ENCODE assay signal across 8 cellular contexts in the genomic region with DNA sequence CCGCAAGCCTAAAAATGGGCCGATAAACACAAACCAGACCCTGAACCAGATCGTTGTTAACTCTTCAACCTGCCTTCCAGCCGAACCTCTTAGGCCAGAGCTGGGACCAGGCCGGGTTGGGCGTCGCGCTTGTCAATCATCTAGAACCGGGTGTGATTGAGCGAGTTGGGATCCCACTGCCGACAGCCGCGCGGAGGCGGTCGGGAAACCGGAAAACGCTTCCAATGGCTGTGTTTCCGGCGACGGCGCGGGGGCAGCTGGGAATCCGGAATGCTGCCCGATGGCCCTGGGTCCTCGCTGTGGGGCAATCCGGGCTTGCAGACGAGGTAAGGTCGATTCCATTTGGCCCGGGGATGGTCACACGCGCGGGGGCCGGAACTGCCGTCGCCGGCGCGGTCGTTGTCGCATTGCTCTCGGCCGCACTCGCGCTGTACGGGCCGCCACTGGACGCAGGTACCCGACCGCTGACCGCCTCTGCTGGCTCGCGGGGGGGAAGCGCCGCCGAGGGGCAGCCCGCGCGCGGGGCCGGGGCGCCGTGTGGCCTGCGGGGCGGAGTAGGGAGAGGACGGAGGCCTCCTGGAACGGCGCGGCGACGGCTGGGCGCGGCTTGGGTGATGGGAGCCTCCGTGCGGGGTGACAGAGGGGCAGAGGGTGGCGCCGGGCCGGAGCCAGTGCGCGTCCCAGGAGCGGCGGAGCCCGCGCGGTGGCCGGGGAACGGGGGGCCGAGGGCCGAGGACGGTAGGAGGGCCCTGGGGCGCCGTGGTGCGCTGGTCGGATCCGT. TPM values are rescaled to one million over a fixed set of nuclear protein-coding genes. Genes with fewer than 3 reads are reported as not detected.
A peak's percentile ranks its signal among the peaks of the same experiment; 100 is the strongest.
DNase-seq lines count a peak whose midpoint lies in the region; ATAC-seq and TF ChIP-seq lines count a peak whose summit lies in the region.

A gene (plus strand): TSS at position 224 of the 781 bp plus-strand sequence. CDS start 57 bp downstream, at position 281.

- peak within 1 kb of the TSS; percentile 99 for H3K4me2 ChIP-seq in smooth muscle cell

- peak within 1 kb of the TSS; percentile 83 for H3K27ac ChIP-seq in A673 (ENCODE audit: low read depth, low read length, poor library complexity, severe bottlenecking)
- peak within 1 kb of the TSS; percentile 69 for H3K27ac ChIP-seq in smooth muscle cell (ENCODE audit: low read depth)

- H3K4me1 ChIP-seq in A673 (ENCODE audit: insufficient read depth, low read length, poor library complexity, severe bottlenecking) (peaks cover 11% of the 10 kb centered on the region), smooth muscle cell (ENCODE audit: low read depth) (peaks cover 11% of the 10 kb centered on the region)

- H3K79me2 ChIP-seq in smooth muscle cell (ENCODE audit: low read depth), result peaks cover 49% of the 10 kb centered on the region

- POLR2A ChIA-PET in A673 (lab: Charles Lee; ENCODE audit: low non-redundant PET), result no interaction called here
- POLR2A ChIA-PET in WTC11 (lab: Charles Lee), result interaction anchor here (0.5 kb wide), 1 partner anchor 13 kb away, joined by 4 read pairs; no protein-coding TSS in a partner anchor

- ATAC-seq in GM18867 (IDR thresholded peaks at IDR 0.05; ENCODE audit: unreplicated experiment), result peak; percentile 78
- peak; percentile 66 for ATAC-seq in HG03103 (IDR thresholded peaks at IDR 0.05; ENCODE audit: low read depth, unreplicated experiment)
- ATAC-seq in WTC11, result peak; percentile 93

- H3K9me3 Mint-ChIP-seq in WTC11, result peaks cover 11% of the 10 kb centered on the region

- H3K27me3 Mint-ChIP-seq in WTC11 (ENCODE audit: low read depth), result peaks cover 23% of the 10 kb centered on the region

- H3K36me3 ChIP-seq in A673 (ENCODE audit: insufficient read depth, low read length, poor library complexity, severe bottlenecking), result no peaks in the 10 kb centered on the region
- no peaks in the 10 kb centered on the region for H3K36me3 ChIP-seq in smooth muscle cell (ENCODE audit: low read depth)

- CTCF ChIA-PET in A673 (lab: Charles Lee), result interaction anchor here (0.8 kb wide), 1 partner anchor 22 kb away, joined by 3 read pairs; no protein-coding TSS in a partner anchor
- CTCF ChIA-PET in WTC11 (lab: Charles Lee), result interaction anchor here (1.1 to 1.4 kb wide), 4 partner anchors 22 to 452 kb away, joined by 3 to 7 read pairs (median 4); no protein-coding TSS in a partner anchor

- H3K4me3 ChIP-seq in A673 (ENCODE audit: low read depth, low read length, poor library complexity, severe bottlenecking) (peak within 1 kb of the TSS; percentile 94), cardiac fibroblast (replicated peaks in 1 of 2; ENCODE audit: low read depth in 2 of 2, low read length in 2 of 2) (peak within 1 kb of the TSS; percentile 73 to 84), smooth muscle cell (peak within 1 kb of the TSS; percentile 88)

- H3K27ac Mint-ChIP-seq in WTC11, result peak within 1 kb of the TSS; percentile 81; the same call in 1 of the 2 replicates

- no TSS peak for BruUV-seq in A673 (replicated peaks; lab: Mats Ljungman, UMichigan)

- no peaks in the 10 kb centered on the region for H3K9me3 ChIP-seq in A673 (ENCODE audit: low read depth, low read length, poor library complexity, severe bottlenecking)
- H3K9me3 ChIP-seq in smooth muscle cell (replicated peaks; ENCODE audit: low read depth), result no peaks in the 10 kb centered on the region

- H3K4me1 Mint-ChIP-seq in WTC11, result peaks cover 36% of the 10 kb centered on the region

- peaks cover 43% of the 10 kb centered on the region for H4K20me1 ChIP-seq in smooth muscle cell (ENCODE audit: low read depth)

- intact Hi-C loops in A673 (cut with micrococcal nuclease; ENCODE audit: unreplicated experiment), result no loop called here

- H2AFZ ChIP-seq in smooth muscle cell (ENCODE audit: low read depth), result peak within 1 kb of the TSS; percentile 63

- H3K27me3 ChIP-seq in A673 (replicated peaks; ENCODE audit: insufficient read depth, low read depth, low read length, poor library complexity), result no peaks in the 10 kb centered on the region
- no peaks in the 10 kb centered on the region for H3K27me3 ChIP-seq in smooth muscle cell (ENCODE audit: low read depth)

- H3K36me3 Mint-ChIP-seq in WTC11, result peaks cover 2% of the 10 kb centered on the region; the same call in 1 of the 2 replicates

- peak within 1 kb of the TSS; percentile 81 for H3K9ac ChIP-seq in smooth muscle cell (ENCODE audit: low read depth)

- peak within 1 kb of the TSS; percentile 78 for H3K4me3 Mint-ChIP-seq in WTC11

- no peaks in the 10 kb centered on the region for H3F3A ChIP-seq in smooth muscle cell (ENCODE audit: low read depth)

- 3% methylated on average over 69 of the region's 95 CpGs for WGBS in smooth muscle cell (ENCODE audit: low lambda C conversion rate)

- TF ChIP-seq CTCF in A673 (conservative IDR thresholded peaks at IDR 0.05; ENCODE audit: low read depth, low read length) (no peak), WTC11 (IDR thresholded peaks at IDR 0.05) (no peak), cardiac fibroblast (IDR thresholded peaks at IDR 0.05; ENCODE audit: low read depth, low read length) (no peak), smooth muscle cell (IDR thresholded peaks at IDR 0.05; ENCODE audit: borderline replicate concordance, insufficient read depth, poor library complexity, severe bottlenecking) (no peak)

- DNase-seq in A673 (ENCODE audit: low spot score) (peak; percentile 97), NCI-H2171 treated with DMSO at 0.1 percent for 48 hours (lab: John Stamatoyannopoulos, UW) (peak; percentile 91), WTC11 (ENCODE audit: low spot score) (peak; percentile 83), cardiac fibroblast (ENCODE audit: low read depth in 2 of 2) (peak; percentile 96 to 97), iPS-NIHi7 (ENCODE audit: extremely low spot score) (peak; percentile 98), smooth muscle cell (lab: John Stamatoyannopoulos, UW; ENCODE audit: unreplicated experiment) (peak; percentile 33)

TF ChIP-seq in WTC11, 78 proteins besides CTCF, POLR2A, EP300 and RAD21 (continues in another document):
- TF ChIP-seq ELF4 (CRISPR knock-in tag; IDR thresholded peaks at IDR 0.05; ENCODE audit: low read depth), result no peak
- TF ChIP-seq, protein P1, sequence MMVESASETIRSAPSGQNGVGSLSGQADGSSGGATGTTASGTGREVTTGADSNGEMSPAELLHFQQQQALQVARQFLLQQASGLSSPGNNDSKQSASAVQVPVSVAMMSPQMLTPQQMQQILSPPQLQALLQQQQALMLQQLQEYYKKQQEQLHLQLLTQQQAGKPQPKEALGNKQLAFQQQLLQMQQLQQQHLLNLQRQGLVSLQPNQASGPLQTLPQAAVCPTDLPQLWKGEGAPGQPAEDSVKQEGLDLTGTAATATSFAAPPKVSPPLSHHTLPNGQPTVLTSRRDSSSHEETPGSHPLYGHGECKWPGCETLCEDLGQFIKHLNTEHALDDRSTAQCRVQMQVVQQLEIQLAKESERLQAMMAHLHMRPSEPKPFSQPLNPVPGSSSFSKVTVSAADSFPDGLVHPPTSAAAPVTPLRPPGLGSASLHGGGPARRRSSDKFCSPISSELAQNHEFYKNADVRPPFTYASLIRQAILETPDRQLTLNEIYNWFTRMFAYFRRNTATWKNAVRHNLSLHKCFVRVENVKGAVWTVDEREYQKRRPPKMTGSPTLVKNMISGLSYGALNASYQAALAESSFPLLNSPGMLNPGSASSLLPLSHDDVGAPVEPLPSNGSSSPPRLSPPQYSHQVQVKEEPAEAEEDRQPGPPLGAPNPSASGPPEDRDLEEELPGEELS (CRISPR knock-in tag; IDR thresholded peaks at IDR 0.05), result peak; percentile 72
- TF ChIP-seq GABPB1 (CRISPR knock-in tag; IDR thresholded peaks at IDR 0.05), result 0 out of 2 replicates have a peak, but pooled peaks have one; percentile 15
- TF ChIP-seq, protein P2, sequence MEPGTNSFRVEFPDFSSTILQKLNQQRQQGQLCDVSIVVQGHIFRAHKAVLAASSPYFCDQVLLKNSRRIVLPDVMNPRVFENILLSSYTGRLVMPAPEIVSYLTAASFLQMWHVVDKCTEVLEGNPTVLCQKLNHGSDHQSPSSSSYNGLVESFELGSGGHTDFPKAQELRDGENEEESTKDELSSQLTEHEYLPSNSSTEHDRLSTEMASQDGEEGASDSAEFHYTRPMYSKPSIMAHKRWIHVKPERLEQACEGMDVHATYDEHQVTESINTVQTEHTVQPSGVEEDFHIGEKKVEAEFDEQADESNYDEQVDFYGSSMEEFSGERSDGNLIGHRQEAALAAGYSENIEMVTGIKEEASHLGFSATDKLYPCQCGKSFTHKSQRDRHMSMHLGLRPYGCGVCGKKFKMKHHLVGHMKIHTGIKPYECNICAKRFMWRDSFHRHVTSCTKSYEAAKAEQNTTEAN (CRISPR knock-in tag; IDR thresholded peaks at IDR 0.05), result no peak
- TF ChIP-seq, protein P3, sequence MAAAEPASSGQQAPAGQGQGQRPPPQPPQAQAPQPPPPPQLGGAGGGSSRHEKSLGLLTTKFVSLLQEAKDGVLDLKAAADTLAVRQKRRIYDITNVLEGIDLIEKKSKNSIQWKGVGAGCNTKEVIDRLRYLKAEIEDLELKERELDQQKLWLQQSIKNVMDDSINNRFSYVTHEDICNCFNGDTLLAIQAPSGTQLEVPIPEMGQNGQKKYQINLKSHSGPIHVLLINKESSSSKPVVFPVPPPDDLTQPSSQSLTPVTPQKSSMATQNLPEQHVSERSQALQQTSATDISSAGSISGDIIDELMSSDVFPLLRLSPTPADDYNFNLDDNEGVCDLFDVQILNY (CRISPR knock-in tag; IDR thresholded peaks at IDR 0.05), result peak; percentile 31; the same call in 1 of the 2 replicates
- TF ChIP-seq ZNF232 (CRISPR knock-in tag; IDR thresholded peaks at IDR 0.05), result peak; percentile 57; the same call in 1 of the 2 replicates
- peak; percentile 70; the same call in 1 of the 2 replicates for TF ChIP-seq ATF1 (CRISPR knock-in tag; IDR thresholded peaks at IDR 0.05)
- TF ChIP-seq MYBL2 (CRISPR knock-in tag; IDR thresholded peaks at IDR 0.05), result 0 out of 2 replicates have a peak, but pooled peaks have one; percentile 33

RNA-seq across cellular contexts. Expression of the gene that starts here (rescaled TPM):
- total RNA-seq in A673 (2021) (27.9 and 32.0 TPM in 2 replicates), WTC11 (2021) (26.8 to 29.3 TPM (median 27.9 TPM) in 3 replicates), smooth muscle cell (16.9 and 22.3 TPM in 2 replicates)
- polyA plus RNA-seq in smooth muscle cell, result 28.8 and 30.9 TPM in 2 replicates

Comparison
In these comparisons a context has a peak if more than half of its experiments do, and no peak if none do; other contexts are left out.
1. Peak in every context shown above with its lines: DNase-seq, ATAC-seq, H3K4me3 ChIP-seq and H3K27ac ChIP-seq.
2. DNase-seq: peak in every context shown above with its lines; median percentile 98 in iPS-NIHi7; 97 in A673; 96 in cardiac fibroblast; 91 in NCI-H2171 treated with DMSO at 0.1 percent for 48 hours; 83 in WTC11; 33 in smooth muscle cell.